Comparison of ENCODE assay signal across 8 cellular contexts in genomic region chr2:47402805-47403691, GRCh38. TPM values are rescaled to one million over a fixed set of nuclear protein-coding genes. Genes with fewer than 3 reads are reported as not detected.
DNase-seq lines count a peak whose midpoint lies in the region; ATAC-seq and TF ChIP-seq lines count a peak whose summit lies in the region.

MSH2 (plus strand) TSS chr2:47403156; CDS start chr2:47403192, 36 bp downstream.

- DNase-seq in DND-41 (peak; percentile 98), GM23248 (peak; percentile 97), Kasumi-1 (lab: John Stamatoyannopoulos, UW) (peak; percentile 95 to 97), RKO (ENCODE audit: low spot score) (peak; percentile 95), esophagus squamous epithelium (lab: John Stamatoyannopoulos, UW) (peak; percentile 65), myocyte (ENCODE audit: low read depth) (peak; percentile 91)
- DNase-seq in activated T-cell treated with anti-CD3 and anti-CD28 coated beads, Interleukin-2, amount 50 U/mL, for 72 hours, result peak; percentile 94 to 96
- DNase-seq in stimulated activated CD8-positive, alpha-beta memory T cell treated with anti-CD3 and anti-CD28 coated beads, Interleukin-7, amount 100 ng/mL, for 4 hours (ENCODE audit: low read depth in 2 of 2), result peak; percentile 86 to 91

- peaks cover 42% of the 10 kb centered on the region for H3K4me1 ChIP-seq in DND-41 (ENCODE audit: insufficient read depth, low read length)
- H3K4me1 ChIP-seq in GM23248 (ENCODE audit: insufficient read depth), result 0 out of 2 replicates have a peak, but pooled peaks cover 4% of the 10 kb centered on the region
- H3K4me1 ChIP-seq in esophagus squamous epithelium, result peaks cover 0 to 27% (median 17%) of the 10 kb centered on the region in 3 donors

- H3K4me3 ChIP-seq in DND-41 (ENCODE audit: low read depth in 1 of 2, low read length in 2 of 2) (peak within 1 kb of the TSS; percentile 37 to 76), GM23248 (peak within 1 kb of the TSS; percentile 90), esophagus squamous epithelium (peak within 1 kb of the TSS; percentile 77 to 94 (median 84))

- peak within 1 kb of the TSS; percentile 98 for H3K4me3 Mint-ChIP-seq in activated T-cell treated with anti-CD3 and anti-CD28 coated beads, Interleukin-2, amount 50 U/mL, for 72 hours

- peak within 1 kb of the TSS; percentile 96 for H3K27ac Mint-ChIP-seq in activated T-cell treated with anti-CD3 and anti-CD28 coated beads, Interleukin-2, amount 50 U/mL, for 72 hours

- H3K9ac ChIP-seq in DND-41 (ENCODE audit: low read depth, low read length) (peak within 1 kb of the TSS; percentile 85), GM23248 (peak within 1 kb of the TSS; percentile 79)

- H3K4me2 ChIP-seq in DND-41 (ENCODE audit: insufficient read depth, low read length) (peak within 1 kb of the TSS; percentile 78), GM23248 (ENCODE audit: unreplicated experiment) (peak within 1 kb of the TSS; percentile 88)

- H3K4me1 Mint-ChIP-seq in activated T-cell treated with anti-CD3 and anti-CD28 coated beads, Interleukin-2, amount 50 U/mL, for 72 hours (ENCODE audit: low read depth), result peaks cover 38% of the 10 kb centered on the region

- no peaks in the 10 kb centered on the region for H3K27me3 Mint-ChIP-seq in activated T-cell treated with anti-CD3 and anti-CD28 coated beads, Interleukin-2, amount 50 U/mL, for 72 hours (ENCODE audit: low read depth)

- H3K9me3 ChIP-seq in DND-41 (ENCODE audit: insufficient read depth, low read length, severe bottlenecking) (no peaks in the 10 kb centered on the region), GM23248 (ENCODE audit: low read depth) (no peaks in the 10 kb centered on the region), esophagus squamous epithelium (no peaks in the 10 kb centered on the region)

- in situ Hi-C loops in GM23248 (cut with MboI), result no loop called here

- 1 to 3% methylated on average over 69 to 70 of the region's 78 CpGs for whole genome bisulfite sequencing in GM23248 (ENCODE audit: low coverage in 1 of 2, low lambda C conversion rate in 2 of 2, missing lambda C conversion rate in 2 of 2), 2 experiments
- WGBS in esophagus squamous epithelium, 2 donors, result 0% methylated on average over 11 to 12 of the region's 78 CpGs

- H3F3A ChIP-seq in GM23248 (ENCODE audit: insufficient read depth), result no peaks in the 10 kb centered on the region

- peak; percentile 89 for ATAC-seq in DND-41 (ENCODE audit: insufficient read depth, low read depth)
- ATAC-seq in activated T-cell treated with anti-CD3 and anti-CD28 coated beads, Interleukin-2, amount 50 U/mL, for 72 hours (replicated peaks in 1 of 2), result peak; percentile 93 to 96

- H3K27ac ChIP-seq in DND-41 (ENCODE audit: low read length), result peak within 1 kb of the TSS; percentile 90
- peak within 1 kb of the TSS; percentile 39 for H3K27ac ChIP-seq in GM23248
- peak within 1 kb of the TSS; percentile 78 to 88 (median 84) for H3K27ac ChIP-seq in esophagus squamous epithelium

- peak; percentile 49 for TF ChIP-seq CTCF in DND-41 (IDR thresholded peaks at IDR 0.05; ENCODE audit: borderline replicate concordance, extremely low read depth, low read length, poor library complexity, severe bottlenecking)
- TF ChIP-seq CTCF in esophagus squamous epithelium (IDR thresholded peaks at IDR 0.05), result no peak

- peaks cover 51% of the 10 kb centered on the region for H3K79me2 ChIP-seq in DND-41 (ENCODE audit: insufficient read depth, low read length)
- H3K79me2 ChIP-seq in GM23248 (ENCODE audit: insufficient read depth), result peaks cover 44% of the 10 kb centered on the region

- intact Hi-C loops in esophagus squamous epithelium (cut with DNase I), result no loop called here

- H2AFZ ChIP-seq in DND-41 (ENCODE audit: low read depth, low read length), result peak within 1 kb of the TSS; percentile 81
- peak within 1 kb of the TSS; percentile 99 for H2AFZ ChIP-seq in GM23248

- H3K9me2 ChIP-seq in GM23248 (ENCODE audit: insufficient read depth), result no peaks in the 10 kb centered on the region

- peak in 2 of 4 donors; percentile 13 to 30 for TF ChIP-seq POLR2A in esophagus squamous epithelium (IDR thresholded peaks at IDR 0.05)

- H4K20me1 ChIP-seq in DND-41 (ENCODE audit: insufficient read depth, low read length) (peaks cover 16% of the 10 kb centered on the region), GM23248 (ENCODE audit: insufficient read depth) (no peaks in the 10 kb centered on the region)

- H3K36me3 Mint-ChIP-seq in activated T-cell treated with anti-CD3 and anti-CD28 coated beads, Interleukin-2, amount 50 U/mL, for 72 hours (ENCODE audit: insufficient read depth in 2 of 2), result peaks cover 8 to 20% of the 10 kb centered on the region in 2 donors

- H3K9me3 Mint-ChIP-seq in activated T-cell treated with anti-CD3 and anti-CD28 coated beads, Interleukin-2, amount 50 U/mL, for 72 hours, result no peaks in the 10 kb centered on the region

- H3K36me3 ChIP-seq in DND-41 (ENCODE audit: insufficient read depth, low read length) (peaks cover 29% of the 10 kb centered on the region), GM23248 (ENCODE audit: low read depth) (no peaks in the 10 kb centered on the region), esophagus squamous epithelium (no peaks in the 10 kb centered on the region)

- H3K27me3 ChIP-seq in DND-41 (ENCODE audit: insufficient read depth, low read length, poor library complexity) (no peaks in the 10 kb centered on the region), GM23248 (replicated peaks; ENCODE audit: insufficient read depth) (no peaks in the 10 kb centered on the region), esophagus squamous epithelium (no peaks in the 10 kb centered on the region)

RNA-seq across cellular contexts. Expression of gene MSH2, which starts in this region (rescaled TPM):
- 21.6 and 21.8 TPM in 2 replicates for total RNA-seq in GM23248 (2014; rRNA removed; shearing (Covaris generic))
- polyA plus RNA-seq in GM23248 (2016; fragmentation: Nextera tagmentation; extraction: Ambion mirVana), result 17.1 and 17.8 TPM in 2 replicates
- 10 to 100 TPM; 41.9 to 48.7 TPM for total RNA-seq in activated T-cell treated with anti-CD3 and anti-CD28 coated beads, Interleukin-2, amount 50 U/mL, for 72 hours
- total RNA-seq in esophagus squamous epithelium (10 to 100 TPM in 3 of 4 donors, 1 to 10 TPM in 1; 8.3 to 14.4 (median 12.3) TPM), myocyte (17.2 and 17.5 TPM in 2 replicates)
- 7.9 TPM for polyA plus RNA-seq in myocyte (2012)

Comparison
In these comparisons a context has a peak if more than half of its experiments do, and no peak if none do; other contexts are left out.
1. Peak in every context shown above with its lines: DNase-seq, ATAC-seq, H3K4me3 ChIP-seq and H3K27ac ChIP-seq.
2. H3K27ac ChIP-seq: peak in every context shown above with its lines; median percentile 90 in DND-41; 84 in esophagus squamous epithelium; 39 in GM23248.